In genomic region chr18:23032030-23032582, GRCh38 we compare ENCODE assay signal across 13 cellular contexts.
DNase-seq lines count a peak whose midpoint lies in the region; ATAC-seq and TF ChIP-seq lines count a peak whose summit lies in the region.
"Had no signal": no experiment of that assay in that cellular context is flagged by ENCODE, and none has a peak within 500 bp of the region (broad histone marks: within the 10 kb centered on the region; RNA-seq: fewer than 3 reads in every experiment).

No MANE protein-coding gene starts in this region.

- H3K27me3 Mint-ChIP-seq in CD4-positive, alpha-beta T cell: no peaks in the 10 kb centered on the region
- H3K27me3 Mint-ChIP-seq: CD4-positive, alpha-beta memory T cell had no signal

- H3K36me3 ChIP-seq in HUES64 (ENCODE audit: insufficient read depth, low read length) (peaks cover 14% of the 10 kb centered on the region), heart right ventricle (peaks cover 0 to 17% (median 0%) of the 10 kb centered on the region in 9 donors)
- H3K36me3 ChIP-seq: cardiac muscle cell had no signal

- H3K4me3 ChIP-seq in HUES64 (ENCODE audit: low read length): no peak overlapping the region
- no peak overlapping the region for H3K4me3 ChIP-seq in heart right ventricle
- H3K4me3 ChIP-seq: cardiac muscle cell, GM12878, spleen had no signal

- H3K4me1 Mint-ChIP-seq in CD4-positive, alpha-beta T cell (ENCODE audit: low read depth): peaks cover 8% of the 10 kb centered on the region

- no peak for ATAC-seq in CD4-positive, alpha-beta T cell (ENCODE audit: poor library complexity)
- ATAC-seq in heart right ventricle: no peak
- ATAC-seq: GM12878 had no signal

- peak overlapping the region; percentile 19; the same call in 1 of the 2 replicates for H3K27ac ChIP-seq in HUES64 (ENCODE audit: low read depth, low read length)
- no peak overlapping the region for H3K27ac ChIP-seq in CD4-positive, alpha-beta T cell (ENCODE audit: low read depth, low read length)
- H3K27ac ChIP-seq in heart right ventricle: peak overlapping the region in 1 of 10 donors; percentile 15
- H3K27ac ChIP-seq: cardiac muscle cell, spleen had no signal

- POLR2A ChIA-PET in CD4-positive, alpha-beta T cell (lab: Charles Lee): interaction anchor here (0.8 kb wide), 1 partner anchor 40 kb away, joined by 3 read pairs; no protein-coding TSS in a partner anchor

- CTCF ChIA-PET in CD4-positive, alpha-beta T cell (lab: Charles Lee): interaction anchor here (0.8 to 1.6 kb wide), 5 partner anchors 100 to 380 kb away, joined by 4 to 20 read pairs (median 4); no protein-coding TSS in a partner anchor

- TF ChIP-seq CTCF in AG09319 (IDR thresholded peaks at IDR 0.05; ENCODE audit: low read depth, low read length) (no peak), heart right ventricle (IDR thresholded peaks at IDR 0.05) (no peak)
- TF ChIP-seq CTCF in CD4-positive, alpha-beta T cell (IDR thresholded peaks at IDR 0.05): no peak

- H3K9me3 Mint-ChIP-seq in CD4-positive, alpha-beta T cell: no peaks in the 10 kb centered on the region
- H3K9me3 Mint-ChIP-seq: CD4-positive, alpha-beta memory T cell had no signal

- peaks cover 18% of the 10 kb centered on the region; the same call in 1 of the 2 replicates for H3K4me1 ChIP-seq in HUES64 (ENCODE audit: insufficient read depth, low read length)
- H3K4me1 ChIP-seq in heart right ventricle: peaks cover 0 to 13% (median 0%) of the 10 kb centered on the region in 9 donors
- H3K4me1 ChIP-seq: spleen had no signal

- no peak overlapping the region for H3K4me3 Mint-ChIP-seq in CD4-positive, alpha-beta T cell
- H3K4me3 Mint-ChIP-seq: CD4-positive, alpha-beta memory T cell had no signal

- H3K9ac ChIP-seq in HUES64 (ENCODE audit: low read depth, low read length): no peak overlapping the region

- DNase-seq in AG09319 (ENCODE audit: extremely low read depth, low read depth): peak; percentile 54
- peak; percentile 82 for DNase-seq in cerebellar cortex (ENCODE audit: low spot score)
- peak; percentile 59 for DNase-seq in kidney tubule cell (ENCODE audit: low spot score)
- no peak for DNase-seq in CD4-positive, alpha-beta T cell
- DNase-seq in middle frontal gyrus (ENCODE audit: extremely low spot score, low spot score): no peak
- DNase-seq in SKM-1 (lab: John Stamatoyannopoulos, UW; ENCODE audit: unreplicated experiment): no peak
- DNase-seq in heart right ventricle: no peak
- DNase-seq: NCI-H187, spleen had no signal

- no peaks in the 10 kb centered on the region for H3K36me3 Mint-ChIP-seq in CD4-positive, alpha-beta T cell (ENCODE audit: low read depth)
- H3K36me3 Mint-ChIP-seq: CD4-positive, alpha-beta memory T cell had no signal

- H3K27me3 ChIP-seq in HUES64 (ENCODE audit: insufficient read depth, low read length): no peaks in the 10 kb centered on the region
- H3K27me3 ChIP-seq in CD4-positive, alpha-beta T cell (ENCODE audit: control insufficient read depth, insufficient read depth, low read length): no peaks in the 10 kb centered on the region
- no peaks in the 10 kb centered on the region for H3K27me3 ChIP-seq in heart right ventricle
- H3K27me3 ChIP-seq: cardiac muscle cell, spleen had no signal

- WGBS in HUES64: 88% methylated on average over 4 of the region's 4 CpGs
- WGBS in heart right ventricle, 2 donors: 87 to 90% methylated on average over 4 of the region's 4 CpGs

- H3K27ac Mint-ChIP-seq in CD4-positive, alpha-beta T cell: no peak overlapping the region
- H3K27ac Mint-ChIP-seq: CD4-positive, alpha-beta memory T cell had no signal

- intact Hi-C loops in CD4-positive, alpha-beta T cell (cut with DNase I, micrococcal nuclease): loop anchor here (2.0 to 10.0 kb wide), 5 partner anchors 40 to 381 kb away; no protein-coding TSS in a partner anchor
- intact Hi-C loops in heart right ventricle (cut with DNase I): loop anchor here in 6 of 10 donors (5.0 to 10.0 kb wide), 7 partner anchors 73 to 383 kb away; no protein-coding TSS in a partner anchor

- no peaks in the 10 kb centered on the region for H3K9me3 ChIP-seq in HUES64 (ENCODE audit: insufficient read depth, low read depth, low read length)
- H3K9me3 ChIP-seq in CD4-positive, alpha-beta T cell (ENCODE audit: control insufficient read depth, low read length): no peaks in the 10 kb centered on the region
- no peaks in the 10 kb centered on the region for H3K9me3 ChIP-seq in heart right ventricle
- H3K9me3 ChIP-seq: spleen had no signal

Comparison
In these comparisons a context has a peak if more than half of its experiments do, and no peak if none do; other contexts are left out.
1. DNase-seq: peak in AG09319 (single experiment), cerebellar cortex (single experiment) and kidney tubule cell (single experiment); none in CD4-positive, alpha-beta T cell (0 of 10), middle frontal gyrus (single experiment), SKM-1 (single experiment) and heart right ventricle (0 of 2).